In the genomic region with DNA sequence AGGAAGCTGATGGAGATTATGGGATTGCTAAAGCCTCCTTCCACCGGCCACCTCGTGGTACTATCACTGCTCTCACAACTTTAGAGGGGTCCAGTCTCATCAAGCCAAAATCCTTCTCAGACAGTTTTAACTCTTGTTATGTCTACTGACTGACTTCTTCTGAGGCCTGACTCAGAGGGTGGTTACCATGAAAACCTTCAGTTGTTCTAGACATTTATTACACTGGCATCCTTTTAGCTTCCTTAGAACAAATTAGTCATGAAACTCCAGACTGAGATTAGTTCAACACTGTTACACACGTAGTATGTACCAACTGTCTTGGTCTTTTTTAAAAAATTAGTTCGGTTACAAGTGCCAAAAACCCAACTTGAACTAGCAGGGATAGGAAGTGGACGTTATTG, we compare ENCODE assay signal across 1 cellular context.
TF ChIP-seq lines count a peak whose summit lies in the region.

No MANE protein-coding gene starts in this region.

TF ChIP-seq in WTC11, 78 proteins besides CTCF, POLR2A, EP300 and RAD21 (continued from another document):
- TF ChIP-seq NR2C2 (CRISPR knock-in tag; IDR thresholded peaks at IDR 0.05) (no peak), ZNF671 (CRISPR knock-in tag; IDR thresholded peaks at IDR 0.05) (no peak), MXD4 (CRISPR knock-in tag; IDR thresholded peaks at IDR 0.05; ENCODE audit: borderline replicate concordance) (no peak), JAZF1 (CRISPR knock-in tag; IDR thresholded peaks at IDR 0.05) (no peak)
- TF ChIP-seq, protein P1, sequence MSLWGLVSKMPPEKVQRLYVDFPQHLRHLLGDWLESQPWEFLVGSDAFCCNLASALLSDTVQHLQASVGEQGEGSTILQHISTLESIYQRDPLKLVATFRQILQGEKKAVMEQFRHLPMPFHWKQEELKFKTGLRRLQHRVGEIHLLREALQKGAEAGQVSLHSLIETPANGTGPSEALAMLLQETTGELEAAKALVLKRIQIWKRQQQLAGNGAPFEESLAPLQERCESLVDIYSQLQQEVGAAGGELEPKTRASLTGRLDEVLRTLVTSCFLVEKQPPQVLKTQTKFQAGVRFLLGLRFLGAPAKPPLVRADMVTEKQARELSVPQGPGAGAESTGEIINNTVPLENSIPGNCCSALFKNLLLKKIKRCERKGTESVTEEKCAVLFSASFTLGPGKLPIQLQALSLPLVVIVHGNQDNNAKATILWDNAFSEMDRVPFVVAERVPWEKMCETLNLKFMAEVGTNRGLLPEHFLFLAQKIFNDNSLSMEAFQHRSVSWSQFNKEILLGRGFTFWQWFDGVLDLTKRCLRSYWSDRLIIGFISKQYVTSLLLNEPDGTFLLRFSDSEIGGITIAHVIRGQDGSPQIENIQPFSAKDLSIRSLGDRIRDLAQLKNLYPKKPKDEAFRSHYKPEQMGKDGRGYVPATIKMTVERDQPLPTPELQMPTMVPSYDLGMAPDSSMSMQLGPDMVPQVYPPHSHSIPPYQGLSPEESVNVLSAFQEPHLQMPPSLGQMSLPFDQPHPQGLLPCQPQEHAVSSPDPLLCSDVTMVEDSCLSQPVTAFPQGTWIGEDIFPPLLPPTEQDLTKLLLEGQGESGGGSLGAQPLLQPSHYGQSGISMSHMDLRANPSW (CRISPR knock-in tag; conservative IDR thresholded peaks at IDR 0.05; ENCODE audit: low read depth) = no peak
- TF ChIP-seq, protein P2, sequence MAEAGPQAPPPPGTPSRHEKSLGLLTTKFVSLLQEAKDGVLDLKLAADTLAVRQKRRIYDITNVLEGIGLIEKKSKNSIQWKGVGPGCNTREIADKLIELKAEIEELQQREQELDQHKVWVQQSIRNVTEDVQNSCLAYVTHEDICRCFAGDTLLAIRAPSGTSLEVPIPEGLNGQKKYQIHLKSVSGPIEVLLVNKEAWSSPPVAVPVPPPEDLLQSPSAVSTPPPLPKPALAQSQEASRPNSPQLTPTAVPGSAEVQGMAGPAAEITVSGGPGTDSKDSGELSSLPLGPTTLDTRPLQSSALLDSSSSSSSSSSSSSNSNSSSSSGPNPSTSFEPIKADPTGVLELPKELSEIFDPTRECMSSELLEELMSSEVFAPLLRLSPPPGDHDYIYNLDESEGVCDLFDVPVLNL (CRISPR knock-in tag; IDR thresholded peaks at IDR 0.05; ENCODE audit: borderline replicate concordance, low read depth) = no peak
